In the genomic region with DNA sequence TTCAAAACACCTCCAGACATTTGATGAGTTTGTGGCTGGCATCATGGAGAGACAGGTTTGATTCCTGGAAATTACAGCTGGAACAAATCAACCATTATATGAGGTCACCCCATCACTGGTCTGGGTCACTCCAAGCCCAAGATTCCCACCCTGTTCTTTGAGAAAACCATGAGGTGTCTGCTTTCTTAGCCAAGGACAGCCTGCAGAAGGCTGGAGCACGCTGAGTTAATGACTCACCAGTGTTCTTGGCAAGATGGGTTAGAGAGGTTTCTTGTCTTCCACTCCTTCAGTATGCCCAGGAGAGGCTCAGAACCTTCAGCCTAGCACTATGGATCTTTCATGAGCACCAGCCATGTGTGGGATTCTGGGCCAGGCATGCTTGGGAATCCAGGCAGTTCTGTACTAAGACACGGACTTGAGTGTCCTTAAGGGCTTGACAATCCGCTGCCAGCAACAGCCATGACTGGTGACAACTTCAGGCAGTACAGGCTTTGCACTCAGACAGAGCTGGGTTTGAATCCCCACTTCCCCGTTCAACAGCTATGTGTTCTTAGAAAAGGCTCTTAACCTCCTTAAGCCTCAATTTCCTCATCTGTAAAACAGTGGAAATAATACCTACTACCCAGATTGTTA, we compare ENCODE assay signal across 1 cellular context.
TF ChIP-seq lines count a peak whose summit lies in the region.

No MANE protein-coding gene starts in this region.

TF ChIP-seq in HEK293, 187 proteins besides CTCF, POLR2A, EP300 and RAD21 (continued from another document):
- TF ChIP-seq, protein P1, sequence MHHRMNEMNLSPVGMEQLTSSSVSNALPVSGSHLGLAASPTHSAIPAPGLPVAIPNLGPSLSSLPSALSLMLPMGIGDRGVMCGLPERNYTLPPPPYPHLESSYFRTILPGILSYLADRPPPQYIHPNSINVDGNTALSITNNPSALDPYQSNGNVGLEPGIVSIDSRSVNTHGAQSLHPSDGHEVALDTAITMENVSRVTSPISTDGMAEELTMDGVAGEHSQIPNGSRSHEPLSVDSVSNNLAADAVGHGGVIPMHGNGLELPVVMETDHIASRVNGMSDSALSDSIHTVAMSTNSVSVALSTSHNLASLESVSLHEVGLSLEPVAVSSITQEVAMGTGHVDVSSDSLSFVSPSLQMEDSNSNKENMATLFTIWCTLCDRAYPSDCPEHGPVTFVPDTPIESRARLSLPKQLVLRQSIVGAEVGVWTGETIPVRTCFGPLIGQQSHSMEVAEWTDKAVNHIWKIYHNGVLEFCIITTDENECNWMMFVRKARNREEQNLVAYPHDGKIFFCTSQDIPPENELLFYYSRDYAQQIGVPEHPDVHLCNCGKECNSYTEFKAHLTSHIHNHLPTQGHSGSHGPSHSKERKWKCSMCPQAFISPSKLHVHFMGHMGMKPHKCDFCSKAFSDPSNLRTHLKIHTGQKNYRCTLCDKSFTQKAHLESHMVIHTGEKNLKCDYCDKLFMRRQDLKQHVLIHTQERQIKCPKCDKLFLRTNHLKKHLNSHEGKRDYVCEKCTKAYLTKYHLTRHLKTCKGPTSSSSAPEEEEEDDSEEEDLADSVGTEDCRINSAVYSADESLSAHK (tag by site-specific recombination; IDR thresholded peaks at IDR 0.05): peak; percentile 19; the same call in 1 of the 2 replicates
- no peak for TF ChIP-seq ZNF610 (tag by site-specific recombination; IDR thresholded peaks at IDR 0.05; ENCODE audit: borderline replicate concordance)
- peak; percentile 63 for TF ChIP-seq ZNF660 (tag by site-specific recombination; IDR thresholded peaks at IDR 0.05)
- TF ChIP-seq ZNF366 (tag by site-specific recombination; conservative IDR thresholded peaks at IDR 0.05): 0 out of 2 replicates have a peak, but pooled peaks have one; percentile 17
- no peak for TF ChIP-seq ZNF623 (tag by site-specific recombination; IDR thresholded peaks at IDR 0.05)
